8 cellular contexts compared by ENCODE assay signal in the genomic region with DNA sequence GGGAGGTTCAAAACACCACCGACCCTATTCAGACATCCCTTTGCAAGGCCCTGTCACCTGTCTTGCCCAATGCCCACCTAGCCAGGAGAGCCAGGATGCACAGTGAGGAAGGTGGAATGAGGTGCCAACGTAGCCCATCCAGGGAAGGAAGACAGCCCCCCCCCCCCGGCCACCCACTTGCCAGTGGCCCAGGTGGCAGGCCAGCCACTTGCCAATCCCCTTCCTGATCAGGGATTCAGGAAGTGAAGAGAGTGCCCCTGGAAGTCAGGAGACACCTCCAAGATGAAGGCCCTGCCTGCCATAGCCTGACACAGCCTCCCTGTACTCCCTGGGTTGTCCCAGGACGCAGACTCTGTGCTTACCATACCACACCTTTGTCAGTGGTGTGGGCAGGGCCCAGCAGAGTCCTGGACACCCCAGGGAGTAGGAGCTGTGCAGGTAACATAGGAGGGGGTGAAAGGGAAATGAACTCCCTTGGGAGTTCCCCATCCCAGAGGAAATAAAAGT. TPM values are rescaled to one million over a fixed set of nuclear protein-coding genes. Genes with fewer than 3 reads are reported as not detected.
DNase-seq lines count a peak whose midpoint lies in the region; ATAC-seq and TF ChIP-seq lines count a peak whose summit lies in the region.

No MANE protein-coding gene starts in this region.

- no peak overlapping the region for H2AFZ ChIP-seq in osteoblast (ENCODE audit: low read length)

- DNase-seq in GM12864 (ENCODE audit: low read depth) (no peak), coronary artery (ENCODE audit: low spot score) (no peak), osteoblast (ENCODE audit: insufficient read length, low spot score, missing footprints) (peak; percentile 72), epidermal melanocyte (ENCODE audit: insufficient read length, low spot score) (no peak), NCI-H345 treated with DMSO at 0.1 percent for 48 hours (lab: John Stamatoyannopoulos, UW; ENCODE audit: unreplicated experiment) (no peak)
- DNase-seq in stimulated activated naive CD4-positive, alpha-beta T cell (lab: John Stamatoyannopoulos, UW), result no peak

- H3K27ac ChIP-seq in coronary artery (peak overlapping the region in 1 of 2 donors; percentile 43), osteoblast (ENCODE audit: low read depth, low read length) (peak overlapping the region; percentile 98)

- ATAC-seq in HG03354 (IDR thresholded peaks at IDR 0.05; ENCODE audit: poor library complexity, severe bottlenecking, unreplicated experiment), result peak; percentile 1
- ATAC-seq in HG03439 (IDR thresholded peaks at IDR 0.05; ENCODE audit: unreplicated experiment), result no peak

- no peak for TF ChIP-seq CTCF in GM12864 (IDR thresholded peaks at IDR 0.05; ENCODE audit: low read depth, low read length, missing control alignments)
- TF ChIP-seq CTCF in coronary artery (IDR thresholded peaks at IDR 0.05), result no peak
- TF ChIP-seq CTCF in osteoblast (IDR thresholded peaks at IDR 0.05; ENCODE audit: extremely low read depth, low read depth, low read length), result no peak

- H4K20me1 ChIP-seq in osteoblast (ENCODE audit: insufficient read depth, low read length), result no peaks in the 10 kb centered on the region

- H3K36me3 ChIP-seq in osteoblast (ENCODE audit: insufficient read depth, low read length), result no peaks in the 10 kb centered on the region

- peak overlapping the region; percentile 88 for H3K4me2 ChIP-seq in osteoblast (ENCODE audit: insufficient read depth, low read length)

- no peaks in the 10 kb centered on the region for H3K9me3 ChIP-seq in osteoblast (ENCODE audit: low read depth, low read length)

- peak overlapping the region; percentile 68 for H3K4me3 ChIP-seq in GM12864 (ENCODE audit: low read depth, low read length)
- H3K4me3 ChIP-seq in coronary artery, result peak overlapping the region; percentile 78
- peak overlapping the region; percentile 71 for H3K4me3 ChIP-seq in osteoblast (ENCODE audit: insufficient read depth, low read length)

- H3K27me3 ChIP-seq in osteoblast (ENCODE audit: insufficient read depth, low read length), result no peaks in the 10 kb centered on the region

- H3K4me1 ChIP-seq in osteoblast (ENCODE audit: insufficient read depth, low read length), result peaks cover 45% of the 10 kb centered on the region

- no peaks in the 10 kb centered on the region for H3K79me2 ChIP-seq in osteoblast (ENCODE audit: insufficient read depth, low read length)

RNA-seq across cellular contexts. Expression of a gene that starts 54.7 kb away (rescaled TPM):
- 47.7 and 49.9 TPM in 2 replicates for total RNA-seq in osteoblast

RNA-seq across cellular contexts. Expression of a gene that starts 54.8 kb away (rescaled TPM):
- 32.7 and 36.6 TPM in 2 replicates for total RNA-seq in osteoblast
